18 cellular contexts compared by ENCODE assay signal in the genomic region with DNA sequence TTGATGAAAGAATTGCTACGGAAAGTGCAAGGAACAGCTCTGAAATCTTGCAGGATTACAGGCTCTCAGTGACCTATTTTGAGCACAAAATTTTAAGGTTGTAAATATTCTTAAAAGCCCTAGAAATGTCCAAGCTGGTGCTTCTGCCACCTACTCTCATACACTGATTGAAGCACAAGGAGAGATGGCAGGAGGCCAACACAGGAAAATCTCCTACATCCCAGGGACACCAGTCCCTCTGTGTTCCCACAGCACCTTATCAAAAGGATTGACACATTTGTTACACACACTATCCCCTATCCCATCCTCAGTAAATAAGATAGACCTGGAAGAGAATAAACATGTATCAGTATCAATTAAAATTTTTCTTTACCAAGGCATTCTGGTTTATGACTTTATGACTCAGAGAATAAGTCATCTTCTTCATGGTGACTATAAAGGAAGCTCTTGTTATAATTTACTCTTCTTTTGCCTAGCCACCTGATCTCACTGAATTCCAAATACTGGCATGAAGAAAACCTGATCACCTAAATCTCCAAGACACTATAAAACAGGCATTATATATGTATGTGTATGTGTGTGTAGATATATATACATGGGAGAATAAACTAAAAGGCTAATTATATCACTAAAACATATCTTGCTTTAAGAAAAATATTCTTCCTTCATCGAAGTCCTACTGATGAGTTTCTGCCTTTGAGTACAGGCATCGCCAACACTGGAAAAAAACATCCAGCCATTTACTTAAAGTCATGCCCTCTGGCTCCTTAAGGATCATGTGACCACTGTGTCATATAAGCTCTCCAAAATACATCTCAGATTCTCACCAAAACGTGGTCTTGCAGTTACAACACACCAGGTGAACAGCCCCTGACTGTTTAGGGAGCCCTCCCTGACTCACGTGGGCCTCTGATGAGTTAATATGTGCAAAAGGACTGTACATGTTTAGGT.
DNase-seq lines count a peak whose midpoint lies in the region; ATAC-seq, FAIRE-seq and TF ChIP-seq lines count a peak whose summit lies in the region.
"Had no signal": no experiment of that assay in that cellular context is flagged by ENCODE, and none has a peak within 500 bp of the region (broad histone marks: within the 10 kb centered on the region; RNA-seq: fewer than 3 reads in every experiment).

No MANE protein-coding gene starts in this region.

- RAD21 ChIA-PET in GM12878 (lab: Charles Lee; ENCODE audit: unreplicated experiment), result interaction anchor here (0.6 to 1.3 kb wide), 3 partner anchors 47 to 205 kb away, joined by 4 to 5 read pairs (median 4); no protein-coding TSS in a partner anchor

- H3K27me3 ChIP-seq in GM12878 (replicated peaks in 1 of 2; ENCODE audit: control insufficient read depth in 2 of 2, insufficient read depth in 2 of 2, low read length in 1 of 2), result no peaks in the 10 kb centered on the region
- no peaks in the 10 kb centered on the region for H3K27me3 ChIP-seq in upper lobe of right lung
- H3K27me3 ChIP-seq: esophagus squamous epithelium, tibial artery had no signal

- BruUV-seq in GM12878 (replicated peaks; lab: Mats Ljungman, UMichigan), result no TSS peak

- no peaks in the 10 kb centered on the region; the same call in 1 of the 2 replicates for H3K27me3 Mint-ChIP-seq in HFFc6 (ENCODE audit: insufficient read depth)

- no peak overlapping the region for H3K4me2 ChIP-seq in GM12878 (ENCODE audit: control insufficient read depth, insufficient read depth)

- H3K27ac ChIP-seq in GM12878 (ENCODE audit: control insufficient read depth, insufficient read depth) (no peak overlapping the region), upper lobe of right lung (no peak overlapping the region)
- H3K27ac ChIP-seq: esophagus squamous epithelium, lower lobe of right lung had no signal

- peaks cover 12% of the 10 kb centered on the region for H3K36me3 Mint-ChIP-seq in HFFc6 (ENCODE audit: low read depth)
- H3K36me3 Mint-ChIP-seq: natural killer cell treated with Interleukin-12 subunit alpha and Interleukin-12 subunit beta and Interleukin-15 and Interleukin-18, amount 100 ng/mL, for 72 hours had no signal

- TF ChIP-seq EP300 in GM12878 (IDR thresholded peaks at IDR 0.05; ENCODE audit: borderline replicate concordance in 1 of 2, control insufficient read depth in 1 of 2, low read depth in 2 of 2, low read length in 2 of 2), result no peak

- DNase-seq in ACHN (peak; percentile 13), HFFc6 (peak; percentile 42), GM12878 (ENCODE audit: low read depth, low spot score) (no peak), inferior parietal cortex (ENCODE audit: extremely low spot score) (peak; percentile 2), OCI-M2 (lab: John Stamatoyannopoulos, UW; ENCODE audit: unreplicated experiment) (no peak), HuH-7.5 (ENCODE audit: low spot score) (no peak), upper lobe of right lung (no peak)
- DNase-seq: activated CD4-positive, alpha-beta T cell treated with anti-CD3 and anti-CD28 coated beads, Interleukin-2, amount 50 U/mL, for 48 hours; Calu3; esophagus squamous epithelium; lower lobe of right lung; NCI-H1105; NCI-H2227 treated with DMSO at 0.1 percent for 48 hours; stimulated activated CD8-positive, alpha-beta memory T cell treated with anti-CD3 and anti-CD28 coated beads, Interleukin-4, amount 100 ng/mL, for 48 hours had no signal

- in situ Hi-C loops in ACHN (cut with HindIII; ENCODE audit: low pct_ligation_motif_present, low pct_unique_long_range_greater_than_20kb, low sequenced_read_pairs) (no loop called here), GM12878 (cut with MboI) (no loop called here)

- peak overlapping the region; percentile 18; the same call in 1 of the 2 replicates for H2AFZ ChIP-seq in GM12878 (ENCODE audit: control insufficient read depth, low read depth, low read length)

- WGBS in GM12878 (ENCODE audit: insufficient coverage, insufficient replicate concordance, low lambda C conversion rate, missing lambda C conversion rate), result 26% methylated on average over 5 of the region's 5 CpGs

- no peaks in the 10 kb centered on the region for H4K20me1 ChIP-seq in GM12878 (ENCODE audit: control insufficient read depth, insufficient read depth)

- intact Hi-C loops in GM12878 (cut with micrococcal nuclease; ENCODE audit: unreplicated experiment) (no loop called here), upper lobe of right lung (cut with DNase I) (no loop called here)

- H3K4me1 ChIP-seq in GM12878 (ENCODE audit: control insufficient read depth, insufficient read depth, low read length) (peaks cover 6% of the 10 kb centered on the region), upper lobe of right lung (no peaks in the 10 kb centered on the region)
- H3K4me1 ChIP-seq: esophagus squamous epithelium, lower lobe of right lung had no signal

- no peak overlapping the region for H3K4me3 Mint-ChIP-seq in HFFc6
- H3K4me3 Mint-ChIP-seq: natural killer cell treated with Interleukin-12 subunit alpha and Interleukin-12 subunit beta and Interleukin-15 and Interleukin-18, amount 100 ng/mL, for 72 hours had no signal

- POLR2A ChIA-PET in GM12878 (lab: Charles Lee), result interaction anchor here (0.6 kb wide), 1 partner anchor 8 kb away, joined by 3 read pairs; no protein-coding TSS in a partner anchor

- SMC1A ChIA-PET in GM12878 (lab: Charles Lee; ENCODE audit: uncharacterized antibody, unreplicated experiment), result interaction anchor here (0.6 to 1.6 kb wide), 4 partner anchors 83 to 609 kb away, joined by 3 to 4 read pairs (median 4); no protein-coding TSS in a partner anchor

- no peak overlapping the region for H3K4me3 ChIP-seq in GM12878
- no peak overlapping the region for H3K4me3 ChIP-seq in upper lobe of right lung
- H3K4me3 ChIP-seq: esophagus squamous epithelium, lower lobe of right lung, tibial artery had no signal

- H3K9ac ChIP-seq in GM12878 (ENCODE audit: control insufficient read depth, insufficient read depth, low read length), result no peak overlapping the region

- no peak for TF ChIP-seq RAD21 in GM12878 (IDR thresholded peaks at IDR 0.05; ENCODE audit: insufficient read depth, low read depth, low read length)

- H3K27ac Mint-ChIP-seq in HFFc6, result no peak overlapping the region
- H3K27ac Mint-ChIP-seq: natural killer cell treated with Interleukin-12 subunit alpha and Interleukin-12 subunit beta and Interleukin-15 and Interleukin-18, amount 100 ng/mL, for 72 hours had no signal

- no peak for TF ChIP-seq POLR2A in GM12878 (IDR thresholded peaks at IDR 0.05; ENCODE audit: low read depth, low read length)

- no peaks in the 10 kb centered on the region for H3K36me3 ChIP-seq in GM12878 (ENCODE audit: control insufficient read depth in 2 of 2, insufficient read depth in 2 of 2, low read length in 1 of 2)
- H3K36me3 ChIP-seq in upper lobe of right lung, result no peaks in the 10 kb centered on the region
- H3K36me3 ChIP-seq: esophagus squamous epithelium, lower lobe of right lung, tibial artery had no signal

- H3K9me3 ChIP-seq in GM12878 (replicated peaks; ENCODE audit: control insufficient read depth, insufficient read depth, low read length) (no peaks in the 10 kb centered on the region; the same call in 1 of the 3 replicates), upper lobe of right lung (no peaks in the 10 kb centered on the region)
- H3K9me3 ChIP-seq: esophagus squamous epithelium, lower lobe of right lung, tibial artery had no signal

- no peak for FAIRE-seq in GM12878 (lab: Jason Lieb, UNC)

- H3K4me1 Mint-ChIP-seq in HFFc6 (ENCODE audit: low read depth), result peaks cover 33% of the 10 kb centered on the region

- no peak for ATAC-seq in GM12878
- ATAC-seq in upper lobe of right lung, result no peak
- no peak for ATAC-seq in HG03139 (IDR thresholded peaks at IDR 0.05; ENCODE audit: unreplicated experiment)
- ATAC-seq: lower lobe of right lung; natural killer cell treated with Interleukin-12 subunit alpha and Interleukin-12 subunit beta and Interleukin-15 and Interleukin-18, amount 100 ng/mL, for 72 hours; SK-N-SH treated with all-trans-retinoic acid at 6 μM for 48 hours had no signal

- no peaks in the 10 kb centered on the region for H3K9me3 Mint-ChIP-seq in HFFc6
- H3K9me3 Mint-ChIP-seq: natural killer cell treated with Interleukin-12 subunit alpha and Interleukin-12 subunit beta and Interleukin-15 and Interleukin-18, amount 100 ng/mL, for 72 hours had no signal

- CTCF ChIA-PET in GM12878 (lab: Yijun Ruan, JAX), result interaction anchor here (0.6 to 1.5 kb wide), 3 partner anchors 55 to 1095 kb away, joined by 3 read pairs; no protein-coding TSS in a partner anchor

- no peaks in the 10 kb centered on the region for H3K79me2 ChIP-seq in GM12878 (ENCODE audit: control insufficient read depth, insufficient read depth, low read length)

- TF ChIP-seq CTCF in HFFc6 (IDR thresholded peaks at IDR 0.05) (no peak), GM12878 (IDR thresholded peaks at IDR 0.05 in 2 of 3, conservative IDR thresholded peaks at IDR 0.05 in 1 of 3; ENCODE audit: control insufficient read depth in 2 of 3, extremely low read depth in 1 of 3, insufficient read depth in 1 of 3, low read depth in 3 of 3, low read length in 3 of 3) (no peak), upper lobe of right lung (IDR thresholded peaks at IDR 0.05) (no peak)

TF ChIP-seq in GM12878, 131 proteins besides CTCF, POLR2A, EP300 and RAD21 (continues in another document):
- no peak for TF ChIP-seq RELA (IDR thresholded peaks at IDR 0.05; ENCODE audit: borderline replicate concordance, partially characterized antibody)
- TF ChIP-seq, protein P1, sequence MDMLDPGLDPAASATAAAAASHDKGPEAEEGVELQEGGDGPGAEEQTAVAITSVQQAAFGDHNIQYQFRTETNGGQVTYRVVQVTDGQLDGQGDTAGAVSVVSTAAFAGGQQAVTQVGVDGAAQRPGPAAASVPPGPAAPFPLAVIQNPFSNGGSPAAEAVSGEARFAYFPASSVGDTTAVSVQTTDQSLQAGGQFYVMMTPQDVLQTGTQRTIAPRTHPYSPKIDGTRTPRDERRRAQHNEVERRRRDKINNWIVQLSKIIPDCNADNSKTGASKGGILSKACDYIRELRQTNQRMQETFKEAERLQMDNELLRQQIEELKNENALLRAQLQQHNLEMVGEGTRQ (IDR thresholded peaks at IDR 0.05; ENCODE audit: borderline replicate concordance, low read depth, low read length), result no peak
- TF ChIP-seq, protein P2, sequence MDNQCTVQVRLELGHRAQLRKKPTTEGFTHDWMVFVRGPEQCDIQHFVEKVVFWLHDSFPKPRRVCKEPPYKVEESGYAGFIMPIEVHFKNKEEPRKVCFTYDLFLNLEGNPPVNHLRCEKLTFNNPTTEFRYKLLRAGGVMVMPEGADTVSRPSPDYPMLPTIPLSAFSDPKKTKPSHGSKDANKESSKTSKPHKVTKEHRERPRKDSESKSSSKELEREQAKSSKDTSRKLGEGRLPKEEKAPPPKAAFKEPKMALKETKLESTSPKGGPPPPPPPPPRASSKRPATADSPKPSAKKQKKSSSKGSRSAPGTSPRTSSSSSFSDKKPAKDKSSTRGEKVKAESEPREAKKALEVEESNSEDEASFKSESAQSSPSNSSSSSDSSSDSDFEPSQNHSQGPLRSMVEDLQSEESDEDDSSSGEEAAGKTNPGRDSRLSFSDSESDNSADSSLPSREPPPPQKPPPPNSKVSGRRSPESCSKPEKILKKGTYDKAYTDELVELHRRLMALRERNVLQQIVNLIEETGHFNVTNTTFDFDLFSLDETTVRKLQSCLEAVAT (IDR thresholded peaks at IDR 0.05), result no peak
- no peak for TF ChIP-seq BRCA1 (IDR thresholded peaks at IDR 0.05; ENCODE audit: low read depth, low read length)
- no peak for TF ChIP-seq SPI1 (IDR thresholded peaks at IDR 0.05; ENCODE audit: borderline replicate concordance, insufficient read depth, low read depth, low read length)

Comparison
In these comparisons a context has a peak if more than half of its experiments do, and no peak if none do; other contexts are left out.
1. DNase-seq: peak in ACHN (single experiment), HFFc6 (single experiment) and inferior parietal cortex (single experiment); none in GM12878 (single experiment), OCI-M2 (single experiment), HuH-7.5 (single experiment) and upper lobe of right lung (single experiment).